Comparison of ENCODE assay signal across 12 cellular contexts in genomic region chr19:33175156-33175782, GRCh38. TPM values are rescaled to one million over a fixed set of nuclear protein-coding genes. Genes with fewer than 3 reads are reported as not detected.
DNase-seq lines count a peak whose midpoint lies in the region; ATAC-seq and TF ChIP-seq lines count a peak whose summit lies in the region.
"Had no signal": no experiment of that assay in that cellular context is flagged by ENCODE, and none has a peak within 500 bp of the region (broad histone marks: within the 10 kb centered on the region; RNA-seq: fewer than 3 reads in every experiment).

No MANE protein-coding gene starts in this region.

- peak overlapping the region; percentile 97 for H3K27ac ChIP-seq in Panc1 (ENCODE audit: low read length)
- H3K27ac ChIP-seq in substantia nigra (ENCODE audit: low read depth, low read length, poor library complexity, severe bottlenecking): peak overlapping the region; percentile 91

- H3K4me1 Mint-ChIP-seq in activated naive CD4-positive, alpha-beta T cell treated with anti-CD3 and anti-CD28 coated beads for 36 hours (ENCODE audit: low read depth): peaks cover 29% of the 10 kb centered on the region
- H3K4me1 Mint-ChIP-seq in immature natural killer cell: peaks cover 48 to 59% of the 10 kb centered on the region in 2 donors

- peak overlapping the region in 1 of 2 experiments; percentile 99; a peak in 2 of 4 replicates for H3K4me3 ChIP-seq in Panc1 (ENCODE audit: low read depth in 2 of 2, low read length in 2 of 2)

- no peaks in the 10 kb centered on the region for H3K9me3 ChIP-seq in Panc1 (ENCODE audit: control insufficient read depth, insufficient read depth, low read depth, low read length)
- H3K9me3 ChIP-seq: left lung had no signal

- CTCF ChIA-PET in activated naive CD4-positive, alpha-beta T cell treated with anti-CD3 and anti-CD28 coated beads for 36 hours (lab: Charles Lee): interaction anchor here (0.6 to 4.1 kb wide), 8 partner anchors 9 to 52 kb away, joined by 3 to 29 read pairs (median 4); no protein-coding TSS in a partner anchor
- CTCF ChIA-PET in Panc1 (lab: Charles Lee): interaction anchor here (0.7 to 1.8 kb wide), 3 partner anchors 9 to 14 kb away, joined by 3 to 7 read pairs (median 5); no protein-coding TSS in a partner anchor

- no peaks in the 10 kb centered on the region; the same call in 1 of the 2 replicates for H3K36me3 ChIP-seq in Panc1 (ENCODE audit: control insufficient read depth, insufficient read depth, low read length)
- H3K36me3 ChIP-seq: left lung had no signal

- TF ChIP-seq CTCF in Panc1 (IDR thresholded peaks at IDR 0.05): no peak

- peak overlapping the region; percentile 98 for H3K4me3 Mint-ChIP-seq in activated naive CD4-positive, alpha-beta T cell treated with anti-CD3 and anti-CD28 coated beads for 36 hours
- H3K4me3 Mint-ChIP-seq in immature natural killer cell: peak overlapping the region; percentile 92 to 99 (median 99)

- H3K9me3 Mint-ChIP-seq in activated naive CD4-positive, alpha-beta T cell treated with anti-CD3 and anti-CD28 coated beads for 36 hours: no peaks in the 10 kb centered on the region
- peaks cover 0 to 4% (median 2%) of the 10 kb centered on the region in 6 donors for H3K9me3 Mint-ChIP-seq in immature natural killer cell

- POLR2A ChIA-PET in Panc1 (lab: Charles Lee): interaction anchor here (0.7 kb wide), 1 partner anchor 9 kb away, joined by 3 read pairs; no protein-coding TSS in a partner anchor

- H3K4me1 ChIP-seq in Panc1 (ENCODE audit: control insufficient read depth, insufficient read depth, low read length): peaks cover 36% of the 10 kb centered on the region

- no TSS peak for BruUV-seq in Panc1 (replicated peaks; lab: Mats Ljungman, UMichigan)

- peaks cover 2% of the 10 kb centered on the region for H3K27me3 Mint-ChIP-seq in activated naive CD4-positive, alpha-beta T cell treated with anti-CD3 and anti-CD28 coated beads for 36 hours (ENCODE audit: low read depth)
- H3K27me3 Mint-ChIP-seq in immature natural killer cell (ENCODE audit: low read depth in 3 of 3): peaks cover 12 to 21% (median 15%) of the 10 kb centered on the region in 3 donors

- ATAC-seq in Panc1: no peak

- intact Hi-C loops in activated naive CD4-positive, alpha-beta T cell treated with anti-CD3 and anti-CD28 coated beads for 36 hours (cut with micrococcal nuclease): loop anchor here (5.0 kb wide), 2 partner anchors 127 to 498 kb away; partner anchors contain the start of genes ANKRD27, CEBPA and RGS9BP
- intact Hi-C loops in Panc1 (cut with micrococcal nuclease; ENCODE audit: unreplicated experiment): no loop called here

- H3K36me3 Mint-ChIP-seq in activated naive CD4-positive, alpha-beta T cell treated with anti-CD3 and anti-CD28 coated beads for 36 hours (ENCODE audit: low read depth): peaks cover 7% of the 10 kb centered on the region
- no peaks in the 10 kb centered on the region for H3K36me3 Mint-ChIP-seq in immature natural killer cell

- peak overlapping the region; percentile 53 for H3K27ac Mint-ChIP-seq in activated naive CD4-positive, alpha-beta T cell treated with anti-CD3 and anti-CD28 coated beads for 36 hours
- H3K27ac Mint-ChIP-seq in immature natural killer cell: peak overlapping the region; percentile 96 to 99 (median 99)

- no peak for DNase-seq in activated naive CD4-positive, alpha-beta T cell treated with anti-CD3 and anti-CD28 coated beads for 36 hours
- DNase-seq in activated naive CD4-positive, alpha-beta T cell treated with anti-CD3 and anti-CD28 coated beads, Interleukin-2, amount 50 U/mL, for 16 hours: no peak
- DNase-seq in Panc1 (ENCODE audit: low read depth, low spot score) (no peak), immature natural killer cell (no peak), substantia nigra (lab: John Stamatoyannopoulos, UW) (no peak), SHP77 treated with DMSO at 0.1 percent for 48 hours (lab: John Stamatoyannopoulos, UW) (no peak), NCI-H1092 (lab: John Stamatoyannopoulos, UW) (no peak), NAMALWA (ENCODE audit: low spot score) (no peak)
- DNase-seq: left lung, NCI-H446 treated with DMSO at 0.1 percent for 48 hours had no signal

- in situ Hi-C loops in Panc1 (cut with HindIII; ENCODE audit: low pct_unique_long_range_greater_than_20kb, low sequenced_read_pairs): no loop called here

- no peaks in the 10 kb centered on the region for H3K27me3 ChIP-seq in Panc1 (ENCODE audit: control insufficient read depth, insufficient read depth, low read length)
- H3K27me3 ChIP-seq: left lung had no signal

RNA-seq across cellular contexts. Expression of gene LRP3, which starts 18.9 kb away (rescaled TPM):
- under 1 TPM; 0.76 to 0.84 TPM for total RNA-seq in activated naive CD4-positive, alpha-beta T cell treated with anti-CD3 and anti-CD28 coated beads for 36 hours
- total RNA-seq in Panc1 (2021; ENCODE audit: unreplicated experiment): 28.6 TPM
- polyA plus RNA-seq in Panc1 (2012; ENCODE audit: insufficient read length): 40.1 TPM
- polyA plus RNA-seq in immature natural killer cell: not detected

RNA-seq across cellular contexts. Expression of gene WDR88, which starts 43.4 kb away (rescaled TPM):
- total RNA-seq in activated naive CD4-positive, alpha-beta T cell treated with anti-CD3 and anti-CD28 coated beads for 36 hours: not detected
- total RNA-seq in Panc1 (2021; ENCODE audit: unreplicated experiment): 0.31 TPM
- polyA plus RNA-seq in Panc1 (2012; ENCODE audit: insufficient read length): 0.24 TPM
- under 1 TPM in 2 of 3 donors, not detected in 1; 0.26 to 0.45 TPM for polyA plus RNA-seq in immature natural killer cell
- total RNA-seq: H4, left lung had no signal
- polyA plus RNA-seq: esophagus had no signal

RNA-seq across cellular contexts. Expression of gene SLC7A10, which starts 50.4 kb away (rescaled TPM):
- total RNA-seq in activated naive CD4-positive, alpha-beta T cell treated with anti-CD3 and anti-CD28 coated beads for 36 hours: not detected
- 1.1 TPM for total RNA-seq in Panc1 (2021; ENCODE audit: unreplicated experiment)
- polyA plus RNA-seq in Panc1 (2012; ENCODE audit: insufficient read length): 5.2 TPM
- not detected for polyA plus RNA-seq in immature natural killer cell
- total RNA-seq: H4 had no signal

Comparison
In these comparisons a context has a peak if more than half of its experiments do, and no peak if none do; other contexts are left out.
1. RNA of gene LRP3, which starts 18.9 kb away (total RNA-seq): 28.6 TPM in Panc1 (single experiment); 0.76 to 0.84 TPM in activated naive CD4-positive, alpha-beta T cell treated with anti-CD3 and anti-CD28 coated beads for 36 hours; every median in the first group is over 10 times any median in the second.